9 cellular contexts compared by ENCODE assay signal in genomic region chr14:105069887-105070759, GRCh38. TPM values are rescaled to one million over a fixed set of nuclear protein-coding genes. Genes with fewer than 3 reads are reported as not detected.
A peak's percentile ranks its signal among the peaks of the same experiment; 100 is the strongest.
DNase-seq lines count a peak whose midpoint lies in the region; ATAC-seq and TF ChIP-seq lines count a peak whose summit lies in the region.
"Had no signal": no experiment of that assay in that cellular context is flagged by ENCODE, and none has a peak within 500 bp of the region (broad histone marks: within the 10 kb centered on the region; RNA-seq: fewer than 3 reads in every experiment).

No MANE protein-coding gene starts in this region.

- no peak overlapping the region for H4K91ac ChIP-seq in trophoblast cell (ENCODE audit: low read depth, low read length)

- TF ChIP-seq EP300 in stomach (IDR thresholded peaks at IDR 0.05) = no peak

- no peak overlapping the region for H2AK5ac ChIP-seq in trophoblast cell (ENCODE audit: low read length)

- H2BK120ac ChIP-seq in trophoblast cell (ENCODE audit: insufficient read depth, low read length, poor library complexity) = no peak overlapping the region

- peaks cover 3% of the 10 kb centered on the region for H3K36me3 Mint-ChIP-seq in activated T-helper 17 cell treated with anti-CD3 and anti-CD28 coated beads, Interleukin-2, amount 50 U/mL, for 72 hours (ENCODE audit: low read depth)

- no peak overlapping the region for H3K4me2 ChIP-seq in trophoblast cell (ENCODE audit: low read length)

- no peak overlapping the region for H3K9ac ChIP-seq in trophoblast cell (ENCODE audit: low read length)

- H4K8ac ChIP-seq in trophoblast cell (ENCODE audit: low read depth, low read length) = no peak overlapping the region

- H3K27me3 ChIP-seq in ACC112 (ENCODE audit: insufficient read depth, low read length) (peaks cover 14% of the 10 kb centered on the region), trophoblast cell (ENCODE audit: insufficient read depth, low read length) (no peaks in the 10 kb centered on the region), stomach (peaks cover 0 to 75% (median 23%) of the 10 kb centered on the region in 3 donors)

- DNase-seq in trophoblast cell (peak; percentile 56 to 76), stomach (no peak), dermis blood vessel endothelial cell (no peak)

- no peak overlapping the region for H3K4me3 ChIP-seq in ACC112 (ENCODE audit: low read depth, low read length)
- H3K4me3 ChIP-seq in trophoblast cell (ENCODE audit: low read depth, low read length) = no peak overlapping the region
- no peak overlapping the region for H3K4me3 ChIP-seq in stomach

- no peaks in the 10 kb centered on the region for H3K79me2 ChIP-seq in ACC112 (ENCODE audit: control insufficient read depth, insufficient read depth, low read length, unreplicated experiment)
- H3K79me2 ChIP-seq in trophoblast cell (ENCODE audit: control insufficient read depth, insufficient read depth, low read length, poor library complexity) = no peaks in the 10 kb centered on the region

- H3K27ac ChIP-seq in ACC112 (ENCODE audit: low read depth, low read length) (0 out of 2 replicates have a peak overlapping the region, but pooled peaks have one; percentile 21), trophoblast cell (ENCODE audit: low read depth, low read length) (no peak overlapping the region), stomach (peak overlapping the region in 2 of 5 donors; percentile 18 to 33)

- H3K23ac ChIP-seq in trophoblast cell (ENCODE audit: low read length) = no peak overlapping the region

- no peak for TF ChIP-seq POLR2A in stomach (IDR thresholded peaks at IDR 0.05)

- peak overlapping the region; percentile 95 for H3K27ac Mint-ChIP-seq in activated T-helper 17 cell treated with anti-CD3 and anti-CD28 coated beads, Interleukin-2, amount 50 U/mL, for 72 hours

- H3K9me3 ChIP-seq in trophoblast cell (ENCODE audit: insufficient read depth, low read depth, low read length) = peaks cover 6% of the 10 kb centered on the region
- no peaks in the 10 kb centered on the region for H3K9me3 ChIP-seq in stomach

- H4K12ac ChIP-seq in trophoblast cell (ENCODE audit: low read depth, low read length) = no peak overlapping the region

- H3K79me1 ChIP-seq in trophoblast cell (ENCODE audit: low read length) = no peaks in the 10 kb centered on the region

- no peaks in the 10 kb centered on the region for H3K36me3 ChIP-seq in ACC112 (ENCODE audit: insufficient read depth, low read length)
- no peaks in the 10 kb centered on the region for H3K36me3 ChIP-seq in trophoblast cell (ENCODE audit: control insufficient read depth in 1 of 2, insufficient read depth in 2 of 2, low read length in 2 of 2)
- H3K36me3 ChIP-seq in stomach = no peaks in the 10 kb centered on the region

- H3K9me3 Mint-ChIP-seq in activated T-helper 17 cell treated with anti-CD3 and anti-CD28 coated beads, Interleukin-2, amount 50 U/mL, for 72 hours = no peaks in the 10 kb centered on the region
- H3K9me3 Mint-ChIP-seq: nephron had no signal

- no peaks in the 10 kb centered on the region for H3K27me3 Mint-ChIP-seq in activated T-helper 17 cell treated with anti-CD3 and anti-CD28 coated beads, Interleukin-2, amount 50 U/mL, for 72 hours

- H2AFZ ChIP-seq in ACC112 (ENCODE audit: low read length, unreplicated experiment) = no peak overlapping the region
- no peak overlapping the region for H2AFZ ChIP-seq in trophoblast cell (ENCODE audit: insufficient read depth, low read length, poor library complexity)

- TF ChIP-seq CTCF in stomach (IDR thresholded peaks at IDR 0.05) = no peak

- no peak overlapping the region for H3K18ac ChIP-seq in trophoblast cell (ENCODE audit: low read length)

- H3K14ac ChIP-seq in trophoblast cell (ENCODE audit: low read length) = no peak overlapping the region

- no peak overlapping the region for H3K4ac ChIP-seq in trophoblast cell (ENCODE audit: low read depth, low read length)

- no peak overlapping the region for H2BK12ac ChIP-seq in trophoblast cell (ENCODE audit: low read length)

- no peak overlapping the region for H2BK5ac ChIP-seq in trophoblast cell (ENCODE audit: low read depth, low read length, poor library complexity)

- H3K4me1 ChIP-seq in ACC112 (ENCODE audit: control insufficient read depth, insufficient read depth, low read length, unreplicated experiment) (peaks cover 25% of the 10 kb centered on the region), trophoblast cell (ENCODE audit: control insufficient read depth in 1 of 2, insufficient read depth in 2 of 2, low read length in 2 of 2) (peaks cover 3 to 8% of the 10 kb centered on the region in 2 experiments), stomach (peaks cover 0 to 39% (median 5%) of the 10 kb centered on the region in 4 donors)

- WGBS in trophoblast cell (ENCODE audit: extremely low coverage, insufficient coverage, insufficient read length) = no CpG with 5 or more reads among the region's 20 CpGs
- WGBS in stomach, 5 donors = 61 to 76% (median 69%) methylated on average over 16 to 20 of the region's 20 CpGs

- H3K4me1 Mint-ChIP-seq in activated T-helper 17 cell treated with anti-CD3 and anti-CD28 coated beads, Interleukin-2, amount 50 U/mL, for 72 hours = peaks cover 26% of the 10 kb centered on the region
- H3K4me1 Mint-ChIP-seq: nephron had no signal

- peak overlapping the region; percentile 76 for H3K4me3 Mint-ChIP-seq in activated T-helper 17 cell treated with anti-CD3 and anti-CD28 coated beads, Interleukin-2, amount 50 U/mL, for 72 hours
- H3K4me3 Mint-ChIP-seq: nephron had no signal

- intact Hi-C loops in stomach (cut with DNase I; ENCODE audit: low total_unique reads) = no loop called here

- peak; percentile 48 for ATAC-seq in GM18517 (IDR thresholded peaks at IDR 0.05; ENCODE audit: unreplicated experiment)
- ATAC-seq in HG03135 (IDR thresholded peaks at IDR 0.05; ENCODE audit: unreplicated experiment) = peak; percentile 40
- peak; percentile 69 for ATAC-seq in activated T-helper 17 cell treated with anti-CD3 and anti-CD28 coated beads, Interleukin-2, amount 50 U/mL, for 72 hours (replicated peaks)
- ATAC-seq in GM19397 (IDR thresholded peaks at IDR 0.05; ENCODE audit: unreplicated experiment) = no peak

RNA-seq across cellular contexts. Expression of gene GPR132, which starts 4.9 kb away (rescaled TPM):
- 10 to 100 TPM; 46.5 to 49.5 TPM for total RNA-seq in activated T-helper 17 cell treated with anti-CD3 and anti-CD28 coated beads, Interleukin-2, amount 50 U/mL, for 72 hours
- polyA plus RNA-seq in trophoblast cell (2013) = 0.04 and 0.10 TPM in 2 replicates
- total RNA-seq in stomach (10 to 100 TPM in 1 of 5 donors, 1 to 10 TPM in 3, under 1 TPM in 1; under 0.01 to 11.1 (median 1.7) TPM), dermis blood vessel endothelial cell (0.09 and 0.85 TPM in 2 replicates)
- polyA plus RNA-seq in stomach = under 1 TPM; 0.38 to 0.81 (median 0.76) TPM

RNA-seq across cellular contexts. Expression of gene CDCA4, which starts 49.2 kb away (rescaled TPM):
- 10 to 100 TPM; 49.2 to 58.6 TPM for total RNA-seq in activated T-helper 17 cell treated with anti-CD3 and anti-CD28 coated beads, Interleukin-2, amount 50 U/mL, for 72 hours
- polyA plus RNA-seq in trophoblast cell (2013) = 16.8 and 18.1 TPM in 2 replicates
- total RNA-seq in stomach (10 to 100 TPM in 2 of 5 donors, 1 to 10 TPM in 3; 2.9 to 12.3 (median 4.5) TPM), dermis blood vessel endothelial cell (29.8 and 41.1 TPM in 2 replicates)
- polyA plus RNA-seq in stomach = 1 to 10 TPM; 4.7 to 9.4 (median 8.0) TPM

Comparison
In these comparisons a context has a peak if more than half of its experiments do, and no peak if none do; other contexts are left out.
1. DNase-seq: peak in trophoblast cell (2 of 2); none in stomach (single experiment) and dermis blood vessel endothelial cell (single experiment).